ENCODE assay signal across 1 cellular context in the genomic region with DNA sequence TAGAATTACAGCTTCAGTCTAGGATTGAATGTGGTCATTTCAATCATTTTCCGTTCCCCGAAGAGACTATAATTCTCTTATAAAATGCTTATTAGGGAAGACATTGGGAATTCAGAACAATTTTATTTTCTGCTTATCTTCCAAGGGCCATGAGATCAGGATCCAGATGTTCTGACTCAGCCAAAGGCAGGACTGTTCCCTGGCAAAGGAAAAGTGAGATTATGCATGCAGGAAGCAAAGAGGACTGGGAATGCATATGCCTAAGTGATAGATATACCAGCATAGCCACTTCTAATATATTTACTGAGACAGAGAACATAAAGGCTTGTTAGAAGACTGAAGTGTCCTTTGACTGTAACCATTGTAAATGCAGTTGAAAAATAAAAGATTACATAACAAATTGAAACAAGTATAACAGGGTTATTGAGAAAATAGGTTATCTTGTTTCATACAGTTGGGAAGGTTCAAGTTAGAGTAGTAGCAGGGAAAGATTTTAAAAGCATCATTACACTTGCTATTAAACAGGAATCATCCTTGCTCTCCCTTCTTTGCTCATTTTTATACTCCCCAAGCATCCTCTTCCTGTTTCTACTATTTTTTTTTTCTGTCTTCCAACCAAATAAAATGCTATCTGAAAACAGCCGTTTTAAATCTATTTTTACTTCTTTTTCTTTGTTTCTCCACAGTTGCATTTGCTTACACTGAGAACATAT.
TF ChIP-seq lines count a peak whose summit lies in the region.

No MANE protein-coding gene starts in this region.

TF ChIP-seq in WTC11, 78 proteins besides CTCF, POLR2A, EP300 and RAD21 (continued from another document):
- TF ChIP-seq, protein P1, sequence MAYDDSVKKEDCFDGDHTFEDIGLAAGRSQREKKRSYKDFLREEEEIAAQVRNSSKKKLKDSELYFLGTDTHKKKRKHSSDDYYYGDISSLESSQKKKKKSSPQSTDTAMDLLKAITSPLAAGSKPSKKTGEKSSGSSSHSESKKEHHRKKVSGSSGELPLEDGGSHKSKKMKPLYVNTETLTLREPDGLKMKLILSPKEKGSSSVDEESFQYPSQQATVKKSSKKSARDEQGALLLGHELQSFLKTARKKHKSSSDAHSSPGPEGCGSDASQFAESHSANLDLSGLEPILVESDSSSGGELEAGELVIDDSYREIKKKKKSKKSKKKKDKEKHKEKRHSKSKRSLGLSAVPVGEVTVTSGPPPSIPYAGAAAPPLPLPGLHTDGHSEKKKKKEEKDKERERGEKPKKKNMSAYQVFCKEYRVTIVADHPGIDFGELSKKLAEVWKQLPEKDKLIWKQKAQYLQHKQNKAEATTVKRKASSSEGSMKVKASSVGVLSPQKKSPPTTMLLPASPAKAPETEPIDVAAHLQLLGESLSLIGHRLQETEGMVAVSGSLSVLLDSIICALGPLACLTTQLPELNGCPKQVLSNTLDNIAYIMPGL (CRISPR knock-in tag; IDR thresholded peaks at IDR 0.05): no peak
- no peak for TF ChIP-seq RORB (CRISPR knock-in tag; IDR thresholded peaks at IDR 0.05)
- TF ChIP-seq, protein P2, sequence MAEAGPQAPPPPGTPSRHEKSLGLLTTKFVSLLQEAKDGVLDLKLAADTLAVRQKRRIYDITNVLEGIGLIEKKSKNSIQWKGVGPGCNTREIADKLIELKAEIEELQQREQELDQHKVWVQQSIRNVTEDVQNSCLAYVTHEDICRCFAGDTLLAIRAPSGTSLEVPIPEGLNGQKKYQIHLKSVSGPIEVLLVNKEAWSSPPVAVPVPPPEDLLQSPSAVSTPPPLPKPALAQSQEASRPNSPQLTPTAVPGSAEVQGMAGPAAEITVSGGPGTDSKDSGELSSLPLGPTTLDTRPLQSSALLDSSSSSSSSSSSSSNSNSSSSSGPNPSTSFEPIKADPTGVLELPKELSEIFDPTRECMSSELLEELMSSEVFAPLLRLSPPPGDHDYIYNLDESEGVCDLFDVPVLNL (CRISPR knock-in tag; IDR thresholded peaks at IDR 0.05; ENCODE audit: borderline replicate concordance, low read depth): no peak
- TF ChIP-seq, protein P3, sequence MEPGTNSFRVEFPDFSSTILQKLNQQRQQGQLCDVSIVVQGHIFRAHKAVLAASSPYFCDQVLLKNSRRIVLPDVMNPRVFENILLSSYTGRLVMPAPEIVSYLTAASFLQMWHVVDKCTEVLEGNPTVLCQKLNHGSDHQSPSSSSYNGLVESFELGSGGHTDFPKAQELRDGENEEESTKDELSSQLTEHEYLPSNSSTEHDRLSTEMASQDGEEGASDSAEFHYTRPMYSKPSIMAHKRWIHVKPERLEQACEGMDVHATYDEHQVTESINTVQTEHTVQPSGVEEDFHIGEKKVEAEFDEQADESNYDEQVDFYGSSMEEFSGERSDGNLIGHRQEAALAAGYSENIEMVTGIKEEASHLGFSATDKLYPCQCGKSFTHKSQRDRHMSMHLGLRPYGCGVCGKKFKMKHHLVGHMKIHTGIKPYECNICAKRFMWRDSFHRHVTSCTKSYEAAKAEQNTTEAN (CRISPR knock-in tag; IDR thresholded peaks at IDR 0.05): no peak
- TF ChIP-seq RELA (CRISPR knock-in tag; IDR thresholded peaks at IDR 0.05; ENCODE audit: borderline replicate concordance): no peak
- no peak for TF ChIP-seq FOXJ3 (CRISPR knock-in tag; IDR thresholded peaks at IDR 0.05; ENCODE audit: borderline replicate concordance)
- TF ChIP-seq TCF7 (CRISPR knock-in tag; IDR thresholded peaks at IDR 0.05; ENCODE audit: low read depth): no peak
- no peak for TF ChIP-seq TEAD1 (CRISPR knock-in tag; IDR thresholded peaks at IDR 0.05)
- TF ChIP-seq, protein P4, sequence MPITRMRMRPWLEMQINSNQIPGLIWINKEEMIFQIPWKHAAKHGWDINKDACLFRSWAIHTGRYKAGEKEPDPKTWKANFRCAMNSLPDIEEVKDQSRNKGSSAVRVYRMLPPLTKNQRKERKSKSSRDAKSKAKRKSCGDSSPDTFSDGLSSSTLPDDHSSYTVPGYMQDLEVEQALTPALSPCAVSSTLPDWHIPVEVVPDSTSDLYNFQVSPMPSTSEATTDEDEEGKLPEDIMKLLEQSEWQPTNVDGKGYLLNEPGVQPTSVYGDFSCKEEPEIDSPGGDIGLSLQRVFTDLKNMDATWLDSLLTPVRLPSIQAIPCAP (CRISPR knock-in tag; IDR thresholded peaks at IDR 0.05): no peak
- TF ChIP-seq SOX15 (CRISPR knock-in tag; IDR thresholded peaks at IDR 0.05): no peak
- TF ChIP-seq FOXK1 (CRISPR knock-in tag; IDR thresholded peaks at IDR 0.05): no peak
- no peak for TF ChIP-seq ZNF263 (CRISPR knock-in tag; IDR thresholded peaks at IDR 0.05; ENCODE audit: low read depth)
- no peak for TF ChIP-seq GRHL2 (CRISPR knock-in tag; IDR thresholded peaks at IDR 0.05; ENCODE audit: insufficient replicate concordance, severe bottlenecking)
- TF ChIP-seq, protein P5, sequence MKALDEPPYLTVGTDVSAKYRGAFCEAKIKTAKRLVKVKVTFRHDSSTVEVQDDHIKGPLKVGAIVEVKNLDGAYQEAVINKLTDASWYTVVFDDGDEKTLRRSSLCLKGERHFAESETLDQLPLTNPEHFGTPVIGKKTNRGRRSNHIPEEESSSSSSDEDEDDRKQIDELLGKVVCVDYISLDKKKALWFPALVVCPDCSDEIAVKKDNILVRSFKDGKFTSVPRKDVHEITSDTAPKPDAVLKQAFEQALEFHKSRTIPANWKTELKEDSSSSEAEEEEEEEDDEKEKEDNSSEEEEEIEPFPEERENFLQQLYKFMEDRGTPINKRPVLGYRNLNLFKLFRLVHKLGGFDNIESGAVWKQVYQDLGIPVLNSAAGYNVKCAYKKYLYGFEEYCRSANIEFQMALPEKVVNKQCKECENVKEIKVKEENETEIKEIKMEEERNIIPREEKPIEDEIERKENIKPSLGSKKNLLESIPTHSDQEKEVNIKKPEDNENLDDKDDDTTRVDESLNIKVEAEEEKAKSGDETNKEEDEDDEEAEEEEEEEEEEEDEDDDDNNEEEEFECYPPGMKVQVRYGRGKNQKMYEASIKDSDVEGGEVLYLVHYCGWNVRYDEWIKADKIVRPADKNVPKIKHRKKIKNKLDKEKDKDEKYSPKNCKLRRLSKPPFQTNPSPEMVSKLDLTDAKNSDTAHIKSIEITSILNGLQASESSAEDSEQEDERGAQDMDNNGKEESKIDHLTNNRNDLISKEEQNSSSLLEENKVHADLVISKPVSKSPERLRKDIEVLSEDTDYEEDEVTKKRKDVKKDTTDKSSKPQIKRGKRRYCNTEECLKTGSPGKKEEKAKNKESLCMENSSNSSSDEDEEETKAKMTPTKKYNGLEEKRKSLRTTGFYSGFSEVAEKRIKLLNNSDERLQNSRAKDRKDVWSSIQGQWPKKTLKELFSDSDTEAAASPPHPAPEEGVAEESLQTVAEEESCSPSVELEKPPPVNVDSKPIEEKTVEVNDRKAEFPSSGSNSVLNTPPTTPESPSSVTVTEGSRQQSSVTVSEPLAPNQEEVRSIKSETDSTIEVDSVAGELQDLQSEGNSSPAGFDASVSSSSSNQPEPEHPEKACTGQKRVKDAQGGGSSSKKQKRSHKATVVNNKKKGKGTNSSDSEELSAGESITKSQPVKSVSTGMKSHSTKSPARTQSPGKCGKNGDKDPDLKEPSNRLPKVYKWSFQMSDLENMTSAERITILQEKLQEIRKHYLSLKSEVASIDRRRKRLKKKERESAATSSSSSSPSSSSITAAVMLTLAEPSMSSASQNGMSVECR (CRISPR knock-in tag; IDR thresholded peaks at IDR 0.05; ENCODE audit: borderline replicate concordance): no peak
- TF ChIP-seq ZNF232 (CRISPR knock-in tag; IDR thresholded peaks at IDR 0.05): no peak
TF ChIP-seq in WTC11: peak in this region for 0.
